In genomic region chr12:57127101-57127709, GRCh38 we compare ENCODE assay signal across 1 cellular context.
TF ChIP-seq lines count a peak whose summit lies in the region.

No MANE protein-coding gene starts in this region.

TF ChIP-seq in HepG2, 621 proteins besides CTCF, POLR2A, EP300 and RAD21 (continued from another document and continues in another):
- TF ChIP-seq E2F1 (CRISPR knock-in tag; IDR thresholded peaks at IDR 0.05) (no peak), PAXIP1 (CRISPR knock-in tag; conservative IDR thresholded peaks at IDR 0.05) (peak; percentile 56), TRAFD1 (CRISPR knock-in tag; IDR thresholded peaks at IDR 0.05; ENCODE audit: borderline replicate concordance) (0 out of 2 replicates have a peak, but pooled peaks have one; percentile 30), MIER3 (CRISPR knock-in tag; IDR thresholded peaks at IDR 0.05; ENCODE audit: borderline replicate concordance) (peak; percentile 21; the same call in 1 of the 2 replicates), ZIK1 (CRISPR knock-in tag; IDR thresholded peaks at IDR 0.05; ENCODE audit: borderline replicate concordance, low read depth) (0 out of 2 replicates have a peak, but pooled peaks have one; percentile 17), TBP (CRISPR knock-in tag; IDR thresholded peaks at IDR 0.05) (no peak), EED (CRISPR knock-in tag; IDR thresholded peaks at IDR 0.05) (no peak), DZIP1 (CRISPR knock-in tag; IDR thresholded peaks at IDR 0.05) (no peak), ZNF563 (CRISPR knock-in tag; IDR thresholded peaks at IDR 0.05) (peak; percentile 13; the same call in 1 of the 2 replicates), RERE (CRISPR knock-in tag; IDR thresholded peaks at IDR 0.05; ENCODE audit: low read depth) (0 out of 2 replicates have a peak, but pooled peaks have one; percentile 9), HNF1A (IDR thresholded peaks at IDR 0.05; ENCODE audit: low read depth) (no peak), HNF1A (CRISPR knock-in tag; IDR thresholded peaks at IDR 0.05; ENCODE audit: borderline replicate concordance) (no peak; the same call in 1 of the 2 replicates), SMARCE1 (IDR thresholded peaks at IDR 0.05; ENCODE audit: borderline replicate concordance) (no peak), PITX1 (CRISPR knock-in tag; IDR thresholded peaks at IDR 0.05) (peak; percentile 39; the same call in 1 of the 2 replicates), CBX2 (IDR thresholded peaks at IDR 0.05; ENCODE audit: low read depth, low read length) (no peak), CBX2 (CRISPR knock-in tag; IDR thresholded peaks at IDR 0.05; ENCODE audit: low read depth) (no peak), KDM3A (CRISPR knock-in tag; IDR thresholded peaks at IDR 0.05; ENCODE audit: low read depth) (0 out of 2 replicates have a peak, but pooled peaks have one; percentile 64), CHD2 (IDR thresholded peaks at IDR 0.05; ENCODE audit: low read depth, low read length) (no peak), ZNF331 (CRISPR knock-in tag; IDR thresholded peaks at IDR 0.05) (peak; percentile 44; the same call in 1 of the 2 replicates), ATF3 (CRISPR knock-in tag; IDR thresholded peaks at IDR 0.05) (no peak), HDAC2 (CRISPR knock-in tag; IDR thresholded peaks at IDR 0.05) (peak; percentile 80; the same call in 1 of the 2 replicates), NR2F6 (IDR thresholded peaks at IDR 0.05) (no peak), NR2F6 (CRISPR knock-in tag; IDR thresholded peaks at IDR 0.05) (peak; percentile 51; the same call in 1 of the 2 replicates), ZNF10 (CRISPR knock-in tag; IDR thresholded peaks at IDR 0.05; ENCODE audit: borderline replicate concordance, low read depth) (no peak), TEF (CRISPR knock-in tag; IDR thresholded peaks at IDR 0.05) (no peak), KDM2A (CRISPR knock-in tag; IDR thresholded peaks at IDR 0.05; ENCODE audit: borderline replicate concordance, low read depth) (peak; percentile 35; the same call in 1 of the 2 replicates), ZNF629 (CRISPR knock-in tag; conservative IDR thresholded peaks at IDR 0.05) (peak; percentile 34; the same call in 1 of the 2 replicates), SAFB2 (CRISPR knock-in tag; IDR thresholded peaks at IDR 0.05; ENCODE audit: borderline replicate concordance, low read depth) (peak; percentile 22; the same call in 1 of the 2 replicates), BHLHE40 (IDR thresholded peaks at IDR 0.05; ENCODE audit: low read length) (peak; percentile 72; the same call in 1 of the 2 replicates), EEA1 (CRISPR knock-in tag; IDR thresholded peaks at IDR 0.05; ENCODE audit: borderline replicate concordance) (peak; percentile 59; the same call in 1 of the 2 replicates), PHF20 (CRISPR knock-in tag; IDR thresholded peaks at IDR 0.05) (peak; percentile 24; the same call in 1 of the 2 replicates), POLR2G (IDR thresholded peaks at IDR 0.05; ENCODE audit: low read depth, low read length) (peak; percentile 73), FOXP1 (IDR thresholded peaks at IDR 0.05) (no peak), FOXP1 (CRISPR knock-in tag; IDR thresholded peaks at IDR 0.05) (peak; percentile 13; the same call in 1 of the 2 replicates), HMGXB4 (CRISPR knock-in tag; IDR thresholded peaks at IDR 0.05; ENCODE audit: borderline replicate concordance in 1 of 2, low read depth in 1 of 2) (peak; percentile 57 to 85; a peak in 3 of 4 replicates)
